Comparison of ENCODE assay signal across 18 cellular contexts in genomic region chr4:184358521-184359232, GRCh38.
"Had no signal": no experiment of that assay in that cellular context is flagged by ENCODE, and none has a peak within 500 bp of the region (broad histone marks: within the 10 kb centered on the region; RNA-seq: fewer than 3 reads in every experiment).

No MANE protein-coding gene starts in this region.

- H3K36me3 Mint-ChIP-seq: T-cell had no signal

- H3K4me1 ChIP-seq: colonic mucosa had no signal

- DNase-seq: activated CD4-positive, alpha-beta memory T cell treated with anti-CD3 and anti-CD28 coated beads, Interleukin-2, amount 10 ng/mL, durations not matched to agents 7 days and 5 days; activated CD4-positive, alpha-beta T cell treated with anti-CD3 and anti-CD28 coated beads for 1 hour; activated gamma-delta T cell; activated naive CD8-positive, alpha-beta T cell treated with anti-CD3 and anti-CD28 coated beads, Interleukin-2, amount 10 ng/mL, durations not matched to agents 7 days and 5 days; activated T-cell treated with anti-CD3 and anti-CD28 coated beads, Interleukin-2, amount 50 U/mL, for 48 hours; aorta; kidney; mucosa of descending colon; naive thymus-derived CD8-positive, alpha-beta T cell; stimulated activated naive CD4-positive, alpha-beta T cell treated with Interleukin-2 at 50 U/mL for 16 hours; T-cell; T1000 had no signal

- H3K27me3 ChIP-seq: colonic mucosa, hepatocyte had no signal

- H3K27me3 Mint-ChIP-seq: activated CD4-positive, alpha-beta memory T cell treated with anti-CD3 and anti-CD28 coated beads, Interleukin-2, amount 10 ng/mL, durations not matched to agents 7 days and 5 days; activated naive CD8-positive, alpha-beta T cell treated with anti-CD3 and anti-CD28 coated beads, Interleukin-2, amount 10 ng/mL, durations not matched to agents 7 days and 5 days; naive thymus-derived CD8-positive, alpha-beta T cell; T-cell had no signal

- H3K4me3 ChIP-seq: colonic mucosa, hepatocyte, lung, mucosa of descending colon, skin epidermis, thoracic aorta had no signal

- H3K79me2 ChIP-seq: hepatocyte had no signal

- H3K9me3 Mint-ChIP-seq: activated CD4-positive, alpha-beta memory T cell treated with anti-CD3 and anti-CD28 coated beads, Interleukin-2, amount 10 ng/mL, durations not matched to agents 7 days and 5 days had no signal

- H3K27ac Mint-ChIP-seq: activated CD4-positive, alpha-beta memory T cell treated with anti-CD3 and anti-CD28 coated beads, Interleukin-2, amount 10 ng/mL, durations not matched to agents 7 days and 5 days; activated naive CD8-positive, alpha-beta T cell treated with anti-CD3 and anti-CD28 coated beads, Interleukin-2, amount 10 ng/mL, durations not matched to agents 7 days and 5 days; T-cell had no signal

- H3K27ac ChIP-seq: colonic mucosa, hepatocyte, skin epidermis, thoracic aorta had no signal

- H3K9me3 ChIP-seq: colonic mucosa, mucosa of descending colon had no signal

- FAIRE-seq: kidney, urothelium cell line had no signal

- H2AFZ ChIP-seq: hepatocyte had no signal

- H3K4me2 ChIP-seq: hepatocyte had no signal

- ATAC-seq: naive thymus-derived CD8-positive, alpha-beta T cell; T-cell had no signal

- H3K36me3 ChIP-seq: colonic mucosa, thoracic aorta had no signal

- H3K4me3 Mint-ChIP-seq: activated CD4-positive, alpha-beta memory T cell treated with anti-CD3 and anti-CD28 coated beads, Interleukin-2, amount 10 ng/mL, durations not matched to agents 7 days and 5 days; activated naive CD8-positive, alpha-beta T cell treated with anti-CD3 and anti-CD28 coated beads, Interleukin-2, amount 10 ng/mL, durations not matched to agents 7 days and 5 days; naive thymus-derived CD8-positive, alpha-beta T cell; T-cell had no signal
